8 cellular contexts compared by ENCODE assay signal in genomic region chr2:67650292-67651133, GRCh38.
DNase-seq lines count a peak whose midpoint lies in the region; ATAC-seq and TF ChIP-seq lines count a peak whose summit lies in the region.

No MANE protein-coding gene starts in this region.

- ATAC-seq in HG02759 (IDR thresholded peaks at IDR 0.05; ENCODE audit: unreplicated experiment) (peak; percentile 62), HG02763 (IDR thresholded peaks at IDR 0.05; ENCODE audit: unreplicated experiment) (no peak), GM19328 (IDR thresholded peaks at IDR 0.05; ENCODE audit: unreplicated experiment) (no peak)

- H3K9me3 ChIP-seq in Caco-2: no peaks in the 10 kb centered on the region; the same call in none of the 2 replicates
- H3K9me3 ChIP-seq in esophagus (ENCODE audit: control insufficient read depth in 2 of 2, insufficient read depth in 1 of 2, low read depth in 1 of 2, low read length in 1 of 2): peaks cover 2 to 6% of the 10 kb centered on the region in 2 donors
- no peaks in the 10 kb centered on the region for H3K9me3 ChIP-seq in vagina

- intact Hi-C loops in Caco-2 (cut with micrococcal nuclease; ENCODE audit: unreplicated experiment): loop anchor here (5.0 to 10.0 kb wide), 2 partner anchors 176 to 1073 kb away; no protein-coding TSS in a partner anchor
- intact Hi-C loops in vagina (cut with DNase I): loop anchor here (5.0 kb wide), 2 partner anchors 1073 to 1218 kb away; no protein-coding TSS in a partner anchor

- H3K4me3 Mint-ChIP-seq in Caco-2 (ENCODE audit: unreplicated experiment): no peak overlapping the region

- DNase-seq in Caco-2 (peak; percentile 63 to 64), RWPE1 (ENCODE audit: low spot score) (peak; percentile 74), middle frontal gyrus (ENCODE audit: extremely low spot score, low spot score) (peak; percentile 4), vagina (ENCODE audit: extremely low spot score in 2 of 2) (peak in 1 of 2 donors; percentile 96)

- peaks cover 21% of the 10 kb centered on the region for H3K9me3 Mint-ChIP-seq in Caco-2 (ENCODE audit: unreplicated experiment)

- no peaks in the 10 kb centered on the region for H3K36me3 Mint-ChIP-seq in Caco-2 (ENCODE audit: insufficient read depth, unreplicated experiment)

- CTCF ChIA-PET in Caco-2 (lab: Charles Lee) (interaction anchor here (0.6 kb wide), 2 partner anchors 215 to 645 kb away, joined by 3 read pairs; no protein-coding TSS in a partner anchor), RWPE1 (lab: Yijun Ruan, JAX) (interaction anchor here (0.5 to 1.2 kb wide), 11 partner anchors 44 to 1569 kb away, joined by 3 to 5 read pairs (median 3); no protein-coding TSS in a partner anchor)

- H3K36me3 ChIP-seq in Caco-2 (ENCODE audit: control insufficient read depth, insufficient read depth, low read length) (no peaks in the 10 kb centered on the region), esophagus (ENCODE audit: control insufficient read depth in 2 of 2, insufficient read depth in 2 of 2, low read length in 1 of 2) (no peaks in the 10 kb centered on the region), vagina (no peaks in the 10 kb centered on the region)

- H3K27me3 ChIP-seq in Caco-2 (replicated peaks; ENCODE audit: control insufficient read depth, insufficient read depth, low read length): no peaks in the 10 kb centered on the region
- no peaks in the 10 kb centered on the region for H3K27me3 ChIP-seq in esophagus (ENCODE audit: control insufficient read depth in 1 of 2, insufficient read depth in 2 of 2, low read length in 2 of 2)
- no peaks in the 10 kb centered on the region for H3K27me3 ChIP-seq in vagina

- TF ChIP-seq POLR2A in vagina (IDR thresholded peaks at IDR 0.05): no peak

- H3K4me1 Mint-ChIP-seq in Caco-2 (ENCODE audit: low read depth, unreplicated experiment): no peaks in the 10 kb centered on the region

- 19 to 21% methylated on average over 8 of the region's 8 CpGs for WGBS in esophagus, 2 donors

- TF ChIP-seq CTCF in Caco-2 (IDR thresholded peaks at IDR 0.05; ENCODE audit: insufficient read depth in 1 of 2, low read depth in 1 of 2, low read length in 1 of 2, severe bottlenecking in 1 of 2, unreplicated experiment in 1 of 2): peak; percentile 20 to 47
- TF ChIP-seq CTCF in RWPE1 (conservative IDR thresholded peaks at IDR 0.05; ENCODE audit: low read depth): peak; percentile 87
- peak in 2 of 3 experiments; percentile 59 to 71 for TF ChIP-seq CTCF in vagina (IDR thresholded peaks at IDR 0.05)

- H3K27ac Mint-ChIP-seq in Caco-2 (ENCODE audit: unreplicated experiment): no peak overlapping the region

- peaks cover 4% of the 10 kb centered on the region for H3K27me3 Mint-ChIP-seq in Caco-2 (ENCODE audit: insufficient read depth, unreplicated experiment)

- no TSS peak for BruUV-seq in Caco-2 (replicated peaks; lab: Mats Ljungman, UMichigan)

- H3K27ac ChIP-seq in RWPE1 (peak overlapping the region; percentile 81), esophagus (ENCODE audit: low read depth in 2 of 2, low read length in 1 of 2) (peak overlapping the region; percentile 10 to 52), vagina (peak overlapping the region; percentile 70)

- POLR2A ChIA-PET in Caco-2 (lab: Charles Lee): interaction anchor here (0.6 kb wide), 1 partner anchor 305 kb away, joined by 3 read pairs; no protein-coding TSS in a partner anchor
- POLR2A ChIA-PET in RWPE1 (lab: Yijun Ruan, JAX; ENCODE audit: low non-redundant PET): no interaction called here

- H3K4me3 ChIP-seq in Caco-2 (ENCODE audit: low read depth, low read length): no peak overlapping the region
- H3K4me3 ChIP-seq in esophagus (ENCODE audit: low read depth in 1 of 2, low read length in 2 of 2): no peak overlapping the region
- no peak overlapping the region for H3K4me3 ChIP-seq in vagina

- H3K4me1 ChIP-seq in Caco-2: no peaks in the 10 kb centered on the region
- H3K4me1 ChIP-seq in esophagus (ENCODE audit: control insufficient read depth in 2 of 2, insufficient read depth in 2 of 2, low read length in 1 of 2): peaks cover 0 to 4% of the 10 kb centered on the region in 2 donors
- peaks cover 22% of the 10 kb centered on the region for H3K4me1 ChIP-seq in vagina

Comparison
In these comparisons a context has a peak if more than half of its experiments do, and no peak if none do; other contexts are left out.
1. CTCF ChIP-seq: peak in every context shown above with its lines; median percentile 87 in RWPE1; 65 in vagina; 34 in Caco-2.
2. H3K27ac ChIP-seq: peak in every context shown above with its lines; median percentile 81 in RWPE1; 70 in vagina; 31 in esophagus.